In the genomic region with DNA sequence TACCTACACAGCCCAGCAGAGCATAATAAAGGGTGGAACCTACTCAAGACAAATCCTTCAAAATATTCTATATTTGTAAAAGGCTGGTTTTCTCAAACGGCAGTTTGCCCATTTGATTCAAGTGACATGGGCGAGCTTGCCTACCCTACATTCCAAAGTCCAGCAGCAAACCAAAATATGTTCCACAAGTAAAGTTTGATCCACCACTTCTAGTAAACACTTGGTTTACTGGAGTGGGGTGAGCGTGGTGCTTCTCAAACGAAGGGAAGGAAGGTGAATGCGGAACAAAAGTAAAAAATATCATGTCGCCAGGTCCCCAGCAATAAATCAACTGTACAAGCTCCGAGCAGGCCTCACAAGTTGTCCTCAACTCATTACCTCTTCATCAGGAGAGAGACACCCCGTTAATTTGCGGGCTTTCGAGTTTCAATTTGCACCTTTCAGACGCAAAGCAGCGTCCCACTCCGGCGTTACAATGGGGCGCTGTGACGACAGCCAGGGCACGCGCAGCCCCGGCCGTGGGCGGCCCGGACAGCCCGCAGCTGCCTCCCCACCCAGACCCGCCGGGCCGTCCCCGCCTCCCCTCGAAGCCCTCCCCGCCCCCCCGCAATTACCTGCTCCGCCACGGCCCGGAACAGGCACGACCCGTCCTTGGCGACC, we compare ENCODE assay signal across 1 cellular context.
TF ChIP-seq lines count a peak whose summit lies in the region.

No MANE protein-coding gene starts in this region.

TF ChIP-seq in HepG2, 621 proteins besides CTCF, POLR2A, EP300 and RAD21 (continued from another document and continues in another):
- TF ChIP-seq, protein P1, sequence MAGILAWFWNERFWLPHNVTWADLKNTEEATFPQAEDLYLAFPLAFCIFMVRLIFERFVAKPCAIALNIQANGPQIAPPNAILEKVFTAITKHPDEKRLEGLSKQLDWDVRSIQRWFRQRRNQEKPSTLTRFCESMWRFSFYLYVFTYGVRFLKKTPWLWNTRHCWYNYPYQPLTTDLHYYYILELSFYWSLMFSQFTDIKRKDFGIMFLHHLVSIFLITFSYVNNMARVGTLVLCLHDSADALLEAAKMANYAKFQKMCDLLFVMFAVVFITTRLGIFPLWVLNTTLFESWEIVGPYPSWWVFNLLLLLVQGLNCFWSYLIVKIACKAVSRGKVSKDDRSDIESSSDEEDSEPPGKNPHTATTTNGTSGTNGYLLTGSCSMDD (CRISPR knock-in tag; IDR thresholded peaks at IDR 0.05): no peak
- TF ChIP-seq ETV6 (CRISPR knock-in tag; conservative IDR thresholded peaks at IDR 0.05) (no peak), MEF2D (CRISPR knock-in tag; IDR thresholded peaks at IDR 0.05) (no peak), YEATS4 (CRISPR knock-in tag; IDR thresholded peaks at IDR 0.05; ENCODE audit: borderline replicate concordance) (peak; percentile 56; the same call in 1 of the 2 replicates), ZNF781 (CRISPR knock-in tag; IDR thresholded peaks at IDR 0.05; ENCODE audit: borderline replicate concordance, not compliant biosample characterization) (no peak), SP4 (CRISPR knock-in tag; IDR thresholded peaks at IDR 0.05) (0 out of 2 replicates have a peak, but pooled peaks have one; percentile 25), HOXA3 (CRISPR knock-in tag; IDR thresholded peaks at IDR 0.05) (peak; percentile 52; the same call in 1 of the 2 replicates), MXI1 (IDR thresholded peaks at IDR 0.05; ENCODE audit: borderline replicate concordance, low read depth, low read length) (no peak; the same call in 2 of the 3 replicates), ERF (CRISPR knock-in tag; IDR thresholded peaks at IDR 0.05) (peak; percentile 37; the same call in 1 of the 2 replicates), ZNF737 (CRISPR knock-in tag; IDR thresholded peaks at IDR 0.05; ENCODE audit: borderline replicate concordance) (no peak), NCOR1 (IDR thresholded peaks at IDR 0.05; ENCODE audit: borderline replicate concordance, low read length) (no peak; the same call in 1 of the 2 replicates), MTA1 (CRISPR knock-in tag; IDR thresholded peaks at IDR 0.05; ENCODE audit: borderline replicate concordance) (no peak), HNF4A (CRISPR knock-in tag; IDR thresholded peaks at IDR 0.05) (peak; percentile 29; the same call in 1 of the 2 replicates), GABPA (IDR thresholded peaks at IDR 0.05; ENCODE audit: low read depth, low read length) (no peak), GABPA (CRISPR knock-in tag; IDR thresholded peaks at IDR 0.05; ENCODE audit: low read depth) (0 out of 2 replicates have a peak, but pooled peaks have one; percentile 23), ZNF33B (CRISPR knock-in tag; IDR thresholded peaks at IDR 0.05) (no peak), KDM5A (IDR thresholded peaks at IDR 0.05; ENCODE audit: borderline replicate concordance, low read length) (0 out of 2 replicates have a peak, but pooled peaks have one; percentile 14), ZNF430 (CRISPR knock-in tag; IDR thresholded peaks at IDR 0.05) (no peak), ZNF776 (CRISPR knock-in tag; IDR thresholded peaks at IDR 0.05) (no peak), ZEB1 (IDR thresholded peaks at IDR 0.05; ENCODE audit: insufficient replicate concordance, low read depth) (peak; percentile 14), SUZ12 (IDR thresholded peaks at IDR 0.05; ENCODE audit: low read depth, low read length) (no peak), HMG20B (CRISPR knock-in tag; conservative IDR thresholded peaks at IDR 0.05) (no peak), ZNF264 (CRISPR knock-in tag; IDR thresholded peaks at IDR 0.05) (peak; percentile 64), NCOA2 (CRISPR knock-in tag; IDR thresholded peaks at IDR 0.05) (no peak), ZNF660 (CRISPR knock-in tag; IDR thresholded peaks at IDR 0.05; ENCODE audit: borderline replicate concordance, low read depth) (no peak), KDM2A (CRISPR knock-in tag; IDR thresholded peaks at IDR 0.05; ENCODE audit: borderline replicate concordance, low read depth) (peak; percentile 42; the same call in 1 of the 2 replicates)
- TF ChIP-seq, protein P2, sequence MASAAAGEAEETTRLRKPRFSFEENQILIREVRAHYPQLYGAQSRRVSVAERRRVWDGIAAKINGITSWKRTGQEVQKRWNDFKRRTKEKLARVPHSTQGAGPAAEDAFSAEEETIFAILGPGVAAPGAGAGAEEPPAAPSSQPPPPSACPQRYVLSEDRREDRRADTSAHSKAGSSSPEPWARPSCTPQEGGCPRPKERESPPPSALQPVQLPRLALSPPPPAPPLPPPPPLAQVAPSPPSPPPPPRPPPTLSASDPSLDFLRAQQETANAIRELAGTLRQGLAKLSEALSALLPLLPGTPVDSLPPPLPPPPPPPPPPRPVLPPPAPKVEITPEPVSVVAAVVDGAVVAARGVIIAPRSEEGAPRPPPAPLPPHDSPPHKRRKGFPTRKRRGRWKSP (CRISPR knock-in tag; IDR thresholded peaks at IDR 0.05): peak; percentile 70
- TF ChIP-seq, protein P3, sequence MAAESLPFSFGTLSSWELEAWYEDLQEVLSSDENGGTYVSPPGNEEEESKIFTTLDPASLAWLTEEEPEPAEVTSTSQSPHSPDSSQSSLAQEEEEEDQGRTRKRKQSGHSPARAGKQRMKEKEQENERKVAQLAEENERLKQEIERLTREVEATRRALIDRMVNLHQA (CRISPR knock-in tag; IDR thresholded peaks at IDR 0.05): no peak
- TF ChIP-seq, protein P4, sequence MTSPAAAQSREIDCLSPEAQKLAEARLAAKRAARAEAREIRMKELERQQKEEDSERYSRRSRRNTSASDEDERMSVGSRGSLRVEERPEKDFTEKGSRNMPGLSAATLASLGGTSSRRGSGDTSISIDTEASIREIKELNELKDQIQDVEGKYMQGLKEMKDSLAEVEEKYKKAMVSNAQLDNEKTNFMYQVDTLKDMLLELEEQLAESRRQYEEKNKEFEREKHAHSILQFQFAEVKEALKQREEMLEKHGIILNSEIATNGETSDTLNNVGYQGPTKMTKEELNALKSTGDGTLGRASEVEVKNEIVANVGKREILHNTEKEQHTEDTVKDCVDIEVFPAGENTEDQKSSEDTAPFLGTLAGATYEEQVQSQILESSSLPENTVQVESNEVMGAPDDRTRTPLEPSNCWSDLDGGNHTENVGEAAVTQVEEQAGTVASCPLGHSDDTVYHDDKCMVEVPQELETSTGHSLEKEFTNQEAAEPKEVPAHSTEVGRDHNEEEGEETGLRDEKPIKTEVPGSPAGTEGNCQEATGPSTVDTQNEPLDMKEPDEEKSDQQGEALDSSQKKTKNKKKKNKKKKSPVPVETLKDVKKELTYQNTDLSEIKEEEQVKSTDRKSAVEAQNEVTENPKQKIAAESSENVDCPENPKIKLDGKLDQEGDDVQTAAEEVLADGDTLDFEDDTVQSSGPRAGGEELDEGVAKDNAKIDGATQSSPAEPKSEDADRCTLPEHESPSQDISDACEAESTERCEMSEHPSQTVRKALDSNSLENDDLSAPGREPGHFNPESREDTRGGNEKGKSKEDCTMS (CRISPR knock-in tag; conservative IDR thresholded peaks at IDR 0.05): no peak
- TF ChIP-seq, protein P5, sequence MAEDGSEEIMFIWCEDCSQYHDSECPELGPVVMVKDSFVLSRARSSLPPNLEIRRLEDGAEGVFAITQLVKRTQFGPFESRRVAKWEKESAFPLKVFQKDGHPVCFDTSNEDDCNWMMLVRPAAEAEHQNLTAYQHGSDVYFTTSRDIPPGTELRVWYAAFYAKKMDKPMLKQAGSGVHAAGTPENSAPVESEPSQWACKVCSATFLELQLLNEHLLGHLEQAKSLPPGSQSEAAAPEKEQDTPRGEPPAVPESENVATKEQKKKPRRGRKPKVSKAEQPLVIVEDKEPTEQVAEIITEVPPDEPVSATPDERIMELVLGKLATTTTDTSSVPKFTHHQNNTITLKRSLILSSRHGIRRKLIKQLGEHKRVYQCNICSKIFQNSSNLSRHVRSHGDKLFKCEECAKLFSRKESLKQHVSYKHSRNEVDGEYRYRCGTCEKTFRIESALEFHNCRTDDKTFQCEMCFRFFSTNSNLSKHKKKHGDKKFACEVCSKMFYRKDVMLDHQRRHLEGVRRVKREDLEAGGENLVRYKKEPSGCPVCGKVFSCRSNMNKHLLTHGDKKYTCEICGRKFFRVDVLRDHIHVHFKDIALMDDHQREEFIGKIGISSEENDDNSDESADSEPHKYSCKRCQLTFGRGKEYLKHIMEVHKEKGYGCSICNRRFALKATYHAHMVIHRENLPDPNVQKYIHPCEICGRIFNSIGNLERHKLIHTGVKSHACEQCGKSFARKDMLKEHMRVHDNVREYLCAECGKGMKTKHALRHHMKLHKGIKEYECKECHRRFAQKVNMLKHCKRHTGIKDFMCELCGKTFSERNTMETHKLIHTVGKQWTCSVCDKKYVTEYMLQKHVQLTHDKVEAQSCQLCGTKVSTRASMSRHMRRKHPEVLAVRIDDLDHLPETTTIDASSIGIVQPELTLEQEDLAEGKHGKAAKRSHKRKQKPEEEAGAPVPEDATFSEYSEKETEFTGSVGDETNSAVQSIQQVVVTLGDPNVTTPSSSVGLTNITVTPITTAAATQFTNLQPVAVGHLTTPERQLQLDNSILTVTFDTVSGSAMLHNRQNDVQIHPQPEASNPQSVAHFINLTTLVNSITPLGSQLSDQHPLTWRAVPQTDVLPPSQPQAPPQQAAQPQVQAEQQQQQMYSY (CRISPR knock-in tag; IDR thresholded peaks at IDR 0.05): no peak
- TF ChIP-seq, protein P6, sequence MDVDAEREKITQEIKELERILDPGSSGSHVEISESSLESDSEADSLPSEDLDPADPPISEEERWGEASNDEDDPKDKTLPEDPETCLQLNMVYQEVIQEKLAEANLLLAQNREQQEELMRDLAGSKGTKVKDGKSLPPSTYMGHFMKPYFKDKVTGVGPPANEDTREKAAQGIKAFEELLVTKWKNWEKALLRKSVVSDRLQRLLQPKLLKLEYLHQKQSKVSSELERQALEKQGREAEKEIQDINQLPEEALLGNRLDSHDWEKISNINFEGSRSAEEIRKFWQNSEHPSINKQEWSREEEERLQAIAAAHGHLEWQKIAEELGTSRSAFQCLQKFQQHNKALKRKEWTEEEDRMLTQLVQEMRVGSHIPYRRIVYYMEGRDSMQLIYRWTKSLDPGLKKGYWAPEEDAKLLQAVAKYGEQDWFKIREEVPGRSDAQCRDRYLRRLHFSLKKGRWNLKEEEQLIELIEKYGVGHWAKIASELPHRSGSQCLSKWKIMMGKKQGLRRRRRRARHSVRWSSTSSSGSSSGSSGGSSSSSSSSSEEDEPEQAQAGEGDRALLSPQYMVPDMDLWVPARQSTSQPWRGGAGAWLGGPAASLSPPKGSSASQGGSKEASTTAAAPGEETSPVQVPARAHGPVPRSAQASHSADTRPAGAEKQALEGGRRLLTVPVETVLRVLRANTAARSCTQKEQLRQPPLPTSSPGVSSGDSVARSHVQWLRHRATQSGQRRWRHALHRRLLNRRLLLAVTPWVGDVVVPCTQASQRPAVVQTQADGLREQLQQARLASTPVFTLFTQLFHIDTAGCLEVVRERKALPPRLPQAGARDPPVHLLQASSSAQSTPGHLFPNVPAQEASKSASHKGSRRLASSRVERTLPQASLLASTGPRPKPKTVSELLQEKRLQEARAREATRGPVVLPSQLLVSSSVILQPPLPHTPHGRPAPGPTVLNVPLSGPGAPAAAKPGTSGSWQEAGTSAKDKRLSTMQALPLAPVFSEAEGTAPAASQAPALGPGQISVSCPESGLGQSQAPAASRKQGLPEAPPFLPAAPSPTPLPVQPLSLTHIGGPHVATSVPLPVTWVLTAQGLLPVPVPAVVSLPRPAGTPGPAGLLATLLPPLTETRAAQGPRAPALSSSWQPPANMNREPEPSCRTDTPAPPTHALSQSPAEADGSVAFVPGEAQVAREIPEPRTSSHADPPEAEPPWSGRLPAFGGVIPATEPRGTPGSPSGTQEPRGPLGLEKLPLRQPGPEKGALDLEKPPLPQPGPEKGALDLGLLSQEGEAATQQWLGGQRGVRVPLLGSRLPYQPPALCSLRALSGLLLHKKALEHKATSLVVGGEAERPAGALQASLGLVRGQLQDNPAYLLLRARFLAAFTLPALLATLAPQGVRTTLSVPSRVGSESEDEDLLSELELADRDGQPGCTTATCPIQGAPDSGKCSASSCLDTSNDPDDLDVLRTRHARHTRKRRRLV (CRISPR knock-in tag; IDR thresholded peaks at IDR 0.05): no peak
- TF ChIP-seq, protein P7, sequence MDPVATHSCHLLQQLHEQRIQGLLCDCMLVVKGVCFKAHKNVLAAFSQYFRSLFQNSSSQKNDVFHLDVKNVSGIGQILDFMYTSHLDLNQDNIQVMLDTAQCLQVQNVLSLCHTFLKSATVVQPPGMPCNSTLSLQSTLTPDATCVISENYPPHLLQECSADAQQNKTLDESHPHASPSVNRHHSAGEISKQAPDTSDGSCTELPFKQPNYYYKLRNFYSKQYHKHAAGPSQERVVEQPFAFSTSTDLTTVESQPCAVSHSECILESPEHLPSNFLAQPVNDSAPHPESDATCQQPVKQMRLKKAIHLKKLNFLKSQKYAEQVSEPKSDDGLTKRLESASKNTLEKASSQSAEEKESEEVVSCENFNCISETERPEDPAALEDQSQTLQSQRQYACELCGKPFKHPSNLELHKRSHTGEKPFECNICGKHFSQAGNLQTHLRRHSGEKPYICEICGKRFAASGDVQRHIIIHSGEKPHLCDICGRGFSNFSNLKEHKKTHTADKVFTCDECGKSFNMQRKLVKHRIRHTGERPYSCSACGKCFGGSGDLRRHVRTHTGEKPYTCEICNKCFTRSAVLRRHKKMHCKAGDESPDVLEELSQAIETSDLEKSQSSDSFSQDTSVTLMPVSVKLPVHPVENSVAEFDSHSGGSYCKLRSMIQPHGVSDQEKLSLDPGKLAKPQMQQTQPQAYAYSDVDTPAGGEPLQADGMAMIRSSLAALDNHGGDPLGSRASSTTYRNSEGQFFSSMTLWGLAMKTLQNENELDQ (CRISPR knock-in tag; IDR thresholded peaks at IDR 0.05; ENCODE audit: borderline replicate concordance): no peak
- TF ChIP-seq, protein P8, sequence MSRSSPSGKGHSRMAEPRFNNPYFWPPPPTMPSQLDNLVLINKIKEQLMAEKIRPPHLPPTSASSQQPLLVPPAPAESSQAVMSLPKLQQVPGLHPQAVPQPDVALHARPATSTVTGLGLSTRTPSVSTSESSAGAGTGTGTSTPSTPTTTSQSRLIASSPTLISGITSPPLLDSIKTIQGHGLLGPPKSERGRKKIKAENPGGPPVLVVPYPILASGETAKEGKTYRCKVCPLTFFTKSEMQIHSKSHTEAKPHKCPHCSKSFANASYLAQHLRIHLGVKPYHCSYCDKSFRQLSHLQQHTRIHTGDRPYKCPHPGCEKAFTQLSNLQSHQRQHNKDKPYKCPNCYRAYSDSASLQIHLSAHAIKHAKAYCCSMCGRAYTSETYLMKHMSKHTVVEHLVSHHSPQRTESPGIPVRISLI (CRISPR knock-in tag; IDR thresholded peaks at IDR 0.05; ENCODE audit: borderline replicate concordance): no peak
- TF ChIP-seq, protein P9, sequence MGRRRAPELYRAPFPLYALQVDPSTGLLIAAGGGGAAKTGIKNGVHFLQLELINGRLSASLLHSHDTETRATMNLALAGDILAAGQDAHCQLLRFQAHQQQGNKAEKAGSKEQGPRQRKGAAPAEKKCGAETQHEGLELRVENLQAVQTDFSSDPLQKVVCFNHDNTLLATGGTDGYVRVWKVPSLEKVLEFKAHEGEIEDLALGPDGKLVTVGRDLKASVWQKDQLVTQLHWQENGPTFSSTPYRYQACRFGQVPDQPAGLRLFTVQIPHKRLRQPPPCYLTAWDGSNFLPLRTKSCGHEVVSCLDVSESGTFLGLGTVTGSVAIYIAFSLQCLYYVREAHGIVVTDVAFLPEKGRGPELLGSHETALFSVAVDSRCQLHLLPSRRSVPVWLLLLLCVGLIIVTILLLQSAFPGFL (CRISPR knock-in tag; IDR thresholded peaks at IDR 0.05): no peak
